Comparison of ENCODE assay signal across 1 cellular context in the genomic region with DNA sequence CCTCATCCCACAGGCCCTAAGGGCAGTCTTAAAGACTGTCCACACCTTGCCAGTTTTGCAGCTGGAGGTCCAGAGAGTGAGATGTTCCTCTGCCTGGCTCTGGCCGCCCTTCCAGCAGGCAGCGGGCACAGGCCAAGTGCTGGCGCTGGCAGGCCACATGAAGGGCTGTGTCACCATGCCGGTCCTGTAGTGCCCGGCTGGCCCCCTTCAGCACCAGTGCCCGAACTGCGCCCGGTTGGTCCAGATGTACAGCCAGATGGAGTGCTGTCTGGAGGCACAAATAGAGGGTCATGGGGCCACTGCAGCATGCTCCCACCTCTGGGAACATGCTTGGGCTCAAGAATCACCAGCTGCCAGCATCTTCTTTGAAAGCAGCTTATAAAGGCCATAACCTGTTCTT.
TF ChIP-seq lines count a peak whose summit lies in the region.

No MANE protein-coding gene starts in this region.

TF ChIP-seq in HepG2, 621 proteins besides CTCF, POLR2A, EP300 and RAD21:
- TF ChIP-seq NFRKB (IDR thresholded peaks at IDR 0.05) (no peak), AGO1 (IDR thresholded peaks at IDR 0.05; ENCODE audit: low read depth, low read length, poor library complexity, severe bottlenecking) (peak; percentile 50)
